In the genomic region with DNA sequence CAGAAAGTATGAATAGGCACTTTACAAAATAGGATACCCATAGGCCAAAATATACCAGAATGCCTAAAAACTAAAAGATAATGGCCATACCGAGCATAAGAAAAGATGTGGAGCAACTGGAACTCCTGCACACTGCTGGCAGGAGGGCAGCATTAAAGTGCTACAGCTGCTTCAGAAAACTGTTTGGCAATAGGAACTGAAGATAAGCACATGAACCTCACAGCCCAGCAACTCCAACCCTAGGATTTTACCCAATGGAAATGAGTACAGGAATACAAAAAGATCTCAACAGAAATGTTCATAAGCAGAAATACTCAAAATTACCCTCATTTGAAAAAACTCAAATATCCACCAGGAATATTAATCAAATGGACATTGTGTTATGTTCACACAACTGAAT, we compare ENCODE assay signal across 7 cellular contexts.
"Had no signal": no experiment of that assay in that cellular context is flagged by ENCODE, and none has a peak within 500 bp of the region (broad histone marks: within the 10 kb centered on the region; RNA-seq: fewer than 3 reads in every experiment).

No MANE protein-coding gene starts in this region.

- FAIRE-seq: H1, H54, HepG2 had no signal

- H3K4me3 ChIP-seq: GM23338 had no signal

- DNase-seq: H9, HCEC 1CT, KBM-7 had no signal
